Comparison of ENCODE assay signal across 15 cellular contexts in the genomic region with DNA sequence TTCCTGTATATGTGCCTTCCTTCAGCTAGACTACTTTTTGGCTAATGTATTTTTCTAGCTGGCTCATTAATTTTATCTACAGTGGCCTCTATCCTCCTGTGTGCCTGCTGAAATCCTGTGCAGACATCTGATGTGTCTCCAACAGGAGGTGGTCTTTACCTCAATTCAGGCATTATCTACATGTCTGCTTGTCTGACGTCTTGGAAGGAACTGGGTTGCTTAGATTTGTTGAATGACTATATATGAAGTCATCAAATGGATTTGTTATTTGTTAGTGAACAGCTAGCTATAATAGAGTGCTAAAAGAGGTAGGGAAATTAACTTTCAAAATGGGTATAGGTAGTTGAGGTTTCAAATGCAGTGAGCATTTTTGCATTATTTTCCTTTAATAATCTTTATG. TPM values are rescaled to one million over a fixed set of nuclear protein-coding genes. Genes with fewer than 3 reads are reported as not detected.
DNase-seq lines count a peak whose midpoint lies in the region; ATAC-seq and TF ChIP-seq lines count a peak whose summit lies in the region.
"Had no signal": no experiment of that assay in that cellular context is flagged by ENCODE, and none has a peak within 500 bp of the region (broad histone marks: within the 10 kb centered on the region; RNA-seq: fewer than 3 reads in every experiment).

No MANE protein-coding gene starts in this region.

- no peak overlapping the region for H2AFZ ChIP-seq in neural progenitor cell (replicated peaks)

- H3F3A ChIP-seq in neural progenitor cell (ENCODE audit: low read depth): peaks cover 86% of the 10 kb centered on the region

- peaks cover 7% of the 10 kb centered on the region for H3K4me1 ChIP-seq in HUES48 (ENCODE audit: control insufficient read depth, insufficient read depth, low read length)
- H3K4me1 ChIP-seq in neural progenitor cell: peaks cover 15% of the 10 kb centered on the region

- H3K36me3 ChIP-seq in HUES48 (ENCODE audit: control insufficient read depth, insufficient read depth, low read length) (peaks cover 100% of the 10 kb centered on the region), neural progenitor cell (peaks cover 63% of the 10 kb centered on the region)

- ATAC-seq in activated naive CD8-positive, alpha-beta T cell treated with anti-CD3 and anti-CD28 coated beads, Interleukin-2, amount 50 U/mL, for 24 hours: no peak
- ATAC-seq: Panc1 had no signal

- peaks cover 88% of the 10 kb centered on the region for H3K36me3 Mint-ChIP-seq in activated CD4-positive, alpha-beta T cell treated with anti-CD3 and anti-CD28 coated beads, Interleukin-2, amount 10 ng/mL, durations not matched to agents 24 days and 14 days (ENCODE audit: low read depth)
- H3K36me3 Mint-ChIP-seq in activated naive CD8-positive, alpha-beta T cell treated with anti-CD3 and anti-CD28 coated beads, Interleukin-2, amount 50 U/mL, for 24 hours (ENCODE audit: low read depth): peaks cover 92% of the 10 kb centered on the region
- H3K36me3 Mint-ChIP-seq in nephron progenitor cell (ENCODE audit: low read depth) (peaks cover 84% of the 10 kb centered on the region), neural progenitor cell (peaks cover 65% of the 10 kb centered on the region)

- H3K27ac Mint-ChIP-seq in activated CD4-positive, alpha-beta T cell treated with anti-CD3 and anti-CD28 coated beads, Interleukin-2, amount 10 ng/mL, durations not matched to agents 24 days and 14 days: peak overlapping the region; percentile 4
- H3K27ac Mint-ChIP-seq in activated naive CD8-positive, alpha-beta T cell treated with anti-CD3 and anti-CD28 coated beads, Interleukin-2, amount 50 U/mL, for 24 hours: peak overlapping the region; percentile 99
- H3K27ac Mint-ChIP-seq in nephron progenitor cell (peak overlapping the region; percentile 60), neural progenitor cell (no peak overlapping the region)

- peak overlapping the region; percentile 5 for H3K27ac ChIP-seq in HUES48 (ENCODE audit: low read depth, low read length)
- H3K27ac ChIP-seq in neural progenitor cell: no peak overlapping the region
- H3K27ac ChIP-seq: neutrophil had no signal

- peaks cover 78% of the 10 kb centered on the region for H3K79me2 ChIP-seq in neural progenitor cell (ENCODE audit: low read depth)

- peaks cover 79% of the 10 kb centered on the region for H4K20me1 ChIP-seq in neural progenitor cell (ENCODE audit: low read depth)

- H3K4me3 Mint-ChIP-seq in activated CD4-positive, alpha-beta T cell treated with anti-CD3 and anti-CD28 coated beads, Interleukin-2, amount 10 ng/mL, durations not matched to agents 24 days and 14 days: peak overlapping the region; percentile 34
- peak overlapping the region; percentile 99 for H3K4me3 Mint-ChIP-seq in activated naive CD8-positive, alpha-beta T cell treated with anti-CD3 and anti-CD28 coated beads, Interleukin-2, amount 50 U/mL, for 24 hours
- H3K4me3 Mint-ChIP-seq in nephron progenitor cell: no peak overlapping the region
- no peak overlapping the region for H3K4me3 Mint-ChIP-seq in neural progenitor cell

- H3K9me3 Mint-ChIP-seq in activated CD4-positive, alpha-beta T cell treated with anti-CD3 and anti-CD28 coated beads, Interleukin-2, amount 10 ng/mL, durations not matched to agents 24 days and 14 days: no peaks in the 10 kb centered on the region
- no peaks in the 10 kb centered on the region for H3K9me3 Mint-ChIP-seq in activated naive CD8-positive, alpha-beta T cell treated with anti-CD3 and anti-CD28 coated beads, Interleukin-2, amount 50 U/mL, for 24 hours
- H3K9me3 Mint-ChIP-seq in nephron progenitor cell (no peaks in the 10 kb centered on the region), neural progenitor cell (no peaks in the 10 kb centered on the region)

- intact Hi-C loops in activated CD4-positive, alpha-beta T cell treated with anti-CD3 and anti-CD28 coated beads, Interleukin-2, amount 10 ng/mL, durations not matched to agents 24 days and 14 days (cut with micrococcal nuclease): no loop called here

- H3K27me3 ChIP-seq in HUES48 (ENCODE audit: control insufficient read depth, insufficient read depth, low read length) (no peaks in the 10 kb centered on the region), neural progenitor cell (no peaks in the 10 kb centered on the region)
- H3K27me3 ChIP-seq: neutrophil had no signal

- H3K9ac ChIP-seq in HUES48 (ENCODE audit: low read depth, low read length) (no peak overlapping the region), neural progenitor cell (no peak overlapping the region)

- H3K9me3 ChIP-seq in HUES48 (ENCODE audit: control insufficient read depth, insufficient read depth, low read length): no peaks in the 10 kb centered on the region
- H3K9me3 ChIP-seq in neural progenitor cell (ENCODE audit: low read depth): no peaks in the 10 kb centered on the region
- H3K9me3 ChIP-seq: neutrophil had no signal

- no peak for TF ChIP-seq CTCF in nephron progenitor cell (IDR thresholded peaks at IDR 0.05)
- TF ChIP-seq CTCF in neural progenitor cell (IDR thresholded peaks at IDR 0.05): no peak

- H3K4me1 Mint-ChIP-seq in activated CD4-positive, alpha-beta T cell treated with anti-CD3 and anti-CD28 coated beads, Interleukin-2, amount 10 ng/mL, durations not matched to agents 24 days and 14 days: peaks cover 60% of the 10 kb centered on the region
- H3K4me1 Mint-ChIP-seq in activated naive CD8-positive, alpha-beta T cell treated with anti-CD3 and anti-CD28 coated beads, Interleukin-2, amount 50 U/mL, for 24 hours: peaks cover 75% of the 10 kb centered on the region
- H3K4me1 Mint-ChIP-seq in nephron progenitor cell (peaks cover 46% of the 10 kb centered on the region), neural progenitor cell (peaks cover 22% of the 10 kb centered on the region)

- DNase-seq in activated CD4-positive, alpha-beta T cell treated with anti-CD3 and anti-CD28 coated beads, Interleukin-2, amount 10 ng/mL, durations not matched to agents 24 days and 14 days: no peak
- no peak for DNase-seq in activated CD4-positive, alpha-beta T cell treated with anti-CD3 and anti-CD28 coated beads for 4 hours
- DNase-seq in activated naive CD8-positive, alpha-beta T cell treated with anti-CD3 and anti-CD28 coated beads, Interleukin-2, amount 50 U/mL, for 24 hours: no peak
- DNase-seq in nephron progenitor cell (no peak), neural progenitor cell (ENCODE audit: low spot score) (no peak), NCI-H1092 treated with DMSO at 0.1 percent for 48 hours (lab: John Stamatoyannopoulos, UW) (no peak), NCI-H82 treated with DMSO at 0.1 percent for 48 hours (lab: John Stamatoyannopoulos, UW; ENCODE audit: unreplicated experiment) (no peak)
- DNase-seq: activated CD4-positive, CD25-positive, alpha-beta regulatory T cell treated with anti-CD3 and anti-CD28 coated beads, Interleukin-2, amount 50 U/mL, for 72 hours; GDM1; NCI-H1436; NCI-H524 had no signal

- no peaks in the 10 kb centered on the region for H3K27me3 Mint-ChIP-seq in activated CD4-positive, alpha-beta T cell treated with anti-CD3 and anti-CD28 coated beads, Interleukin-2, amount 10 ng/mL, durations not matched to agents 24 days and 14 days
- no peaks in the 10 kb centered on the region for H3K27me3 Mint-ChIP-seq in activated naive CD8-positive, alpha-beta T cell treated with anti-CD3 and anti-CD28 coated beads, Interleukin-2, amount 50 U/mL, for 24 hours
- H3K27me3 Mint-ChIP-seq in nephron progenitor cell (ENCODE audit: low read depth, poor library complexity) (no peaks in the 10 kb centered on the region), neural progenitor cell (ENCODE audit: insufficient read depth, low read depth) (no peaks in the 10 kb centered on the region)

- no peak overlapping the region for H3K4me3 ChIP-seq in HUES48 (ENCODE audit: low read depth, low read length)
- no peak overlapping the region for H3K4me3 ChIP-seq in neural progenitor cell
- H3K4me3 ChIP-seq: coronary artery had no signal

- no peak overlapping the region for H3K4me2 ChIP-seq in neural progenitor cell

RNA-seq across cellular contexts. Expression of a gene that starts 6.7 kb away (rescaled TPM):
- 1,231 and 1,282 TPM in 2 replicates for total RNA-seq in activated CD4-positive, alpha-beta T cell treated with anti-CD3 and anti-CD28 coated beads, Interleukin-2, amount 10 ng/mL, durations not matched to agents 24 days and 14 days
- 3,057 and 3,732 TPM in 2 replicates for total RNA-seq in neural progenitor cell (ENCODE audit: low replicate concordance)

RNA-seq across cellular contexts. Expression of a gene that starts 53.6 kb away (rescaled TPM):
- 24.6 and 25.8 TPM in 2 replicates for total RNA-seq in activated CD4-positive, alpha-beta T cell treated with anti-CD3 and anti-CD28 coated beads, Interleukin-2, amount 10 ng/mL, durations not matched to agents 24 days and 14 days
- total RNA-seq in neural progenitor cell (ENCODE audit: low replicate concordance): 13.7 TPM in 2 replicates

Comparison
In these comparisons a context has a peak if more than half of its experiments do, and no peak if none do; other contexts are left out.
1. H3K4me3 Mint-ChIP-seq: peak in activated CD4-positive, alpha-beta T cell treated with anti-CD3 and anti-CD28 coated beads, Interleukin-2, amount 10 ng/mL, durations not matched to agents 24 days and 14 days (single experiment) and activated naive CD8-positive, alpha-beta T cell treated with anti-CD3 and anti-CD28 coated beads, Interleukin-2, amount 50 U/mL, for 24 hours (single experiment); none in nephron progenitor cell (single experiment) and neural progenitor cell (single experiment).